ENCODE assay signal across 23 cellular contexts in the genomic region with DNA sequence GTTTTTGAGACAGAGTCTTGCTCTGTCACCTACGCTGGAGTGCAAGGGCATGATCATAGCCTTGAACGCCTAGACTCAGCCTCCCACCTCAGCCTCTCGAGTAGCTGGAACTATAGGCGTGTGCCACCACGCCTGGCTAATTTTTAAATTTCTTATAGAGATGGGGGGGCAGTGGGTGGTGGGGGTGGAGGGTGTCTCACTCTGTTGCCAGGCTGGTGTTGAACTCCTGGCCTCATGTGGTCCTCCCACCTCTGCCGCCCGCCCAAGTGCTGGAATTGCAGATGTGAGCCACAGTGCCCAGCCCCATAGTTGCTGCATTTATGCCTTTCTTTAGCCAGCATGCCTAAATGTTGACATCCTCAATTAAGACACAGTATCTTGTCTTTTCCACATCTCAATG.
A peak's percentile ranks its signal among the peaks of the same experiment; 100 is the strongest.
DNase-seq lines count a peak whose midpoint lies in the region; ATAC-seq, FAIRE-seq and TF ChIP-seq lines count a peak whose summit lies in the region.
"Had no signal": no experiment of that assay in that cellular context is flagged by ENCODE, and none has a peak within 500 bp of the region (broad histone marks: within the 10 kb centered on the region; RNA-seq: fewer than 3 reads in every experiment).

No MANE protein-coding gene starts in this region.

- H3K9me1 ChIP-seq in keratinocyte (ENCODE audit: control insufficient read depth, extremely low read depth, insufficient read depth, low read length), result no peaks in the 10 kb centered on the region

- FAIRE-seq in keratinocyte (lab: Jason Lieb, UNC), result no peak
- FAIRE-seq: HepG2, K562 had no signal

- CTCF ChIA-PET in HEK293 (lab: Yijun Ruan, JAX) (interaction anchor here (0.7 kb wide), 1 partner anchor 47 kb away, joined by 6 read pairs; no protein-coding TSS in a partner anchor), PC-9 (lab: Charles Lee) (no interaction called here)

- H3K27me3 ChIP-seq in PC-9 (ENCODE audit: insufficient read depth, low read depth) (no peaks in the 10 kb centered on the region), keratinocyte (ENCODE audit: control insufficient read depth, extremely low read depth, insufficient read depth, low read length) (no peaks in the 10 kb centered on the region), aorta (ENCODE audit: control insufficient read depth in 1 of 2, insufficient read depth in 2 of 2, low read length in 1 of 2) (no peaks in the 10 kb centered on the region), upper lobe of right lung (no peaks in the 10 kb centered on the region)
- H3K27me3 ChIP-seq: Peyer's patch, SJCRH30 had no signal

- H3F3A ChIP-seq in PC-9 (ENCODE audit: insufficient read depth, low read depth), result peaks cover 20% of the 10 kb centered on the region

- dilution Hi-C loops in keratinocyte (cut with MboI; ENCODE audit: extremely low pct_ligation_motif_present, low sequenced_read_pairs), result no loop called here

- intact Hi-C loops in PC-9 (cut with micrococcal nuclease; ENCODE audit: unreplicated experiment) (loop anchor here (2.0 to 10.0 kb wide), 3 partner anchors 34 to 383 kb away; no protein-coding TSS in a partner anchor), aorta (cut with DNase I) (loop anchor here (10.0 kb wide), 1 partner anchor 163 kb away; no protein-coding TSS in a partner anchor), upper lobe of right lung (cut with DNase I) (no loop called here)

- H3K4me2 ChIP-seq in PC-9 (peak overlapping the region; percentile 64), keratinocyte (ENCODE audit: control insufficient read depth, extremely low read depth, insufficient read depth, low read depth, low read length) (peak overlapping the region; percentile 90)

- H4K20me1 ChIP-seq in PC-9 (ENCODE audit: insufficient read depth) (no peaks in the 10 kb centered on the region), keratinocyte (ENCODE audit: control insufficient read depth, extremely low read depth, insufficient read depth, low read length) (no peaks in the 10 kb centered on the region)

- H2AFZ ChIP-seq in PC-9 (no peak overlapping the region), keratinocyte (ENCODE audit: control insufficient read depth, low read length) (no peak overlapping the region)

- POLR2A ChIA-PET in HEK293 (lab: Yijun Ruan, JAX), result no interaction called here
- POLR2A ChIA-PET in PC-9 (lab: Charles Lee; ENCODE audit: unreplicated experiment), result interaction anchor here (0.7 kb wide), 1 partner anchor 160 kb away, joined by 3 read pairs; no protein-coding TSS in a partner anchor

- peak; percentile 6 for ATAC-seq in aorta (ENCODE audit: low FRiP score)
- no peak for ATAC-seq in upper lobe of right lung
- no peak for ATAC-seq in GM21526 (IDR thresholded peaks at IDR 0.05; ENCODE audit: low FRiP score, unreplicated experiment)
- ATAC-seq: CD8-positive, alpha-beta T cell; HepG2; K562; T-cell had no signal

- peaks cover 12% of the 10 kb centered on the region for H3K4me1 ChIP-seq in HEK293 (ENCODE audit: control insufficient read depth, insufficient read depth, low read length)
- peaks cover 44% of the 10 kb centered on the region for H3K4me1 ChIP-seq in PC-9 (replicated peaks; ENCODE audit: insufficient read depth)
- H3K4me1 ChIP-seq in keratinocyte (ENCODE audit: control insufficient read depth, extremely low read depth, insufficient read depth, low read length), result peaks cover 59% of the 10 kb centered on the region
- H3K4me1 ChIP-seq in aorta (ENCODE audit: control insufficient read depth in 1 of 2, insufficient read depth in 2 of 2, low read length in 2 of 2), result peaks cover 2 to 4% of the 10 kb centered on the region in 2 donors
- H3K4me1 ChIP-seq in upper lobe of right lung, result peaks cover 11% of the 10 kb centered on the region
- H3K4me1 ChIP-seq: Peyer's patch had no signal

- TF ChIP-seq CTCF in HEK293 (tag by site-specific recombination; IDR thresholded peaks at IDR 0.05), result no peak
- TF ChIP-seq CTCF in PC-9 (conservative IDR thresholded peaks at IDR 0.05), result no peak
- TF ChIP-seq CTCF in keratinocyte (optimal IDR thresholded peaks at IDR 0.05 in 1 of 3, IDR thresholded peaks at IDR 0.05 in 1 of 3, conservative IDR thresholded peaks at IDR 0.05 in 1 of 3; ENCODE audit: extremely low read depth in 1 of 3, insufficient read depth in 2 of 3, low read length in 3 of 3), result no peak
- TF ChIP-seq CTCF in upper lobe of right lung (IDR thresholded peaks at IDR 0.05), result no peak

- BruUV-seq in PC-9 (replicated peaks; lab: Mats Ljungman, UMichigan), result no TSS peak

- no peak overlapping the region for H3K27ac ChIP-seq in HEK293 (ENCODE audit: extremely low read depth, low read depth, low read length)
- peak overlapping the region; percentile 63; the same call in 1 of the 2 replicates for H3K27ac ChIP-seq in PC-9
- peak overlapping the region; percentile 90 for H3K27ac ChIP-seq in keratinocyte (ENCODE audit: control insufficient read depth, insufficient read depth, low read length)
- H3K27ac ChIP-seq in aorta (ENCODE audit: low read depth in 1 of 2, low read length in 2 of 2), result no peak overlapping the region
- no peak overlapping the region for H3K27ac ChIP-seq in upper lobe of right lung
- H3K27ac ChIP-seq: Peyer's patch, SJCRH30 had no signal

- no peaks in the 10 kb centered on the region for H3K9me2 ChIP-seq in PC-9 (ENCODE audit: insufficient read depth)

- H3K9ac ChIP-seq in keratinocyte (ENCODE audit: control insufficient read depth, extremely low read depth, insufficient read depth, low read length), result peak overlapping the region; percentile 1

- DNase-seq in PC-9, result no peak
- DNase-seq in keratinocyte (ENCODE audit: low read depth, low spot score), result no peak
- DNase-seq in aorta, result no peak
- DNase-seq in upper lobe of right lung, result no peak
- no peak for DNase-seq in SW480 (ENCODE audit: low spot score)
- DNase-seq: C1 segment of cervical spinal cord; Caco-2; CD8-positive, alpha-beta T cell; H7; MM.1S; NCI-H1694; NCI-H2029 treated with DMSO at 0.1 percent for 48 hours; NCI-H446 treated with DMSO at 0.1 percent for 48 hours; NCI-H526; NCI-H82; NK-92 treated with Interleukin-12 subunit alpha and Interleukin-12 subunit beta, amount 100 ng/mL, for 24 hours; Peyer's patch; SJCRH30; T-cell had no signal

- peaks cover 61% of the 10 kb centered on the region for H3K79me2 ChIP-seq in PC-9 (ENCODE audit: low read depth)
- peaks cover 40% of the 10 kb centered on the region for H3K79me2 ChIP-seq in keratinocyte (ENCODE audit: control insufficient read depth, insufficient read depth, low read length)

- H3K4me3 ChIP-seq in HEK293 (ENCODE audit: low read depth, low read length) (no peak overlapping the region), PC-9 (no peak overlapping the region), keratinocyte (ENCODE audit: control insufficient read depth in 2 of 3, extremely low read depth in 1 of 3, insufficient read depth in 2 of 3, low read depth in 1 of 3, low read length in 3 of 3) (no peak overlapping the region), aorta (ENCODE audit: low read length in 2 of 2) (no peak overlapping the region), upper lobe of right lung (no peak overlapping the region)
- H3K4me3 ChIP-seq: K562, Peyer's patch, SJCRH30 had no signal

- WGBS in aorta, 2 donors, result 95 to 97% methylated on average over 7 of the region's 7 CpGs

- no peaks in the 10 kb centered on the region for H3K36me3 ChIP-seq in HEK293 (ENCODE audit: control insufficient read depth in 2 of 2, insufficient read depth in 1 of 2, low read length in 2 of 2)
- H3K36me3 ChIP-seq in PC-9 (ENCODE audit: low read depth), result no peaks in the 10 kb centered on the region
- H3K36me3 ChIP-seq in keratinocyte (ENCODE audit: control insufficient read depth in 2 of 2, extremely low read depth in 1 of 2, insufficient read depth in 2 of 2, low read length in 2 of 2), result no peaks in the 10 kb centered on the region
- H3K36me3 ChIP-seq in aorta (ENCODE audit: control insufficient read depth in 1 of 2, insufficient read depth in 2 of 2, low read length in 1 of 2), result no peaks in the 10 kb centered on the region
- H3K36me3 ChIP-seq in upper lobe of right lung, result no peaks in the 10 kb centered on the region
- H3K36me3 ChIP-seq: Peyer's patch, SJCRH30 had no signal

- no peaks in the 10 kb centered on the region for H3K9me3 ChIP-seq in HEK293 (ENCODE audit: control insufficient read depth, insufficient read depth, low read depth, low read length)
- no peaks in the 10 kb centered on the region; the same call in 1 of the 2 replicates for H3K9me3 ChIP-seq in PC-9 (ENCODE audit: insufficient read depth, low read depth)
- no peaks in the 10 kb centered on the region for H3K9me3 ChIP-seq in keratinocyte (ENCODE audit: control insufficient read depth, low read depth, low read length)
- H3K9me3 ChIP-seq in aorta (ENCODE audit: control insufficient read depth, low read length), result no peaks in the 10 kb centered on the region
- no peaks in the 10 kb centered on the region for H3K9me3 ChIP-seq in upper lobe of right lung
- H3K9me3 ChIP-seq: Caco-2, Peyer's patch, SJCRH30 had no signal

TF ChIP-seq in HEK293, 187 proteins besides CTCF, POLR2A, EP300 and RAD21:
- TF ChIP-seq ZNF76 (tag by site-specific recombination; IDR thresholded peaks at IDR 0.05; ENCODE audit: borderline replicate concordance, low read depth), result no peak
- no peak for TF ChIP-seq ZNF354C (tag by site-specific recombination; IDR thresholded peaks at IDR 0.05; ENCODE audit: borderline replicate concordance, low read depth)
- TF ChIP-seq EGR2 (tag by site-specific recombination; IDR thresholded peaks at IDR 0.05; ENCODE audit: low read depth), result peak; percentile 95
- peak; percentile 89 for TF ChIP-seq ZFHX2 (tag by site-specific recombination; conservative IDR thresholded peaks at IDR 0.05)

Comparison
In these comparisons a context has a peak if more than half of its experiments do, and no peak if none do; other contexts are left out.
1. H3K27ac ChIP-seq: peak in PC-9 (single experiment) and keratinocyte (single experiment); none in HEK293 (single experiment), aorta (0 of 2) and upper lobe of right lung (single experiment).